19 cellular contexts compared by ENCODE assay signal in genomic region chr9:99398241-99398640, GRCh38.
DNase-seq lines count a peak whose midpoint lies in the region; ATAC-seq and TF ChIP-seq lines count a peak whose summit lies in the region.
"Had no signal": no experiment of that assay in that cellular context is flagged by ENCODE, and none has a peak within 500 bp of the region (broad histone marks: within the 10 kb centered on the region; RNA-seq: fewer than 3 reads in every experiment).

No MANE protein-coding gene starts in this region.

- H3K9me3 ChIP-seq in BLaER1: no peaks in the 10 kb centered on the region
- H3K9me3 ChIP-seq: A549, SJSA1 had no signal

- H3K27ac Mint-ChIP-seq in CD14-positive monocyte: no peak overlapping the region

- H3K27me3 Mint-ChIP-seq in CD14-positive monocyte (ENCODE audit: low read depth in 3 of 3): peaks cover 0 to 1% (median 0%) of the 10 kb centered on the region in 3 donors

- no peaks in the 10 kb centered on the region for H3K36me3 Mint-ChIP-seq in CD14-positive monocyte

- in situ Hi-C loops in GM13976 (cut with MboI; ENCODE audit: low sequenced_read_pairs, unreplicated experiment): no loop called here

- H3K36me3 ChIP-seq in BLaER1: no peaks in the 10 kb centered on the region
- H3K36me3 ChIP-seq: SJSA1 had no signal

- no peaks in the 10 kb centered on the region for H4K20me1 ChIP-seq in BLaER1

- peaks cover 0 to 4% (median 0%) of the 10 kb centered on the region in 7 donors for H3K9me3 Mint-ChIP-seq in CD14-positive monocyte

- no peaks in the 10 kb centered on the region for H3K4me1 Mint-ChIP-seq in CD14-positive monocyte

- intact Hi-C loops in CD14-positive monocyte (cut with micrococcal nuclease): no loop called here

- no peak overlapping the region for H3K4me3 Mint-ChIP-seq in CD14-positive monocyte

- peaks cover 25% of the 10 kb centered on the region for H3K4me1 ChIP-seq in BLaER1
- H3K4me1 ChIP-seq: A549 had no signal

- ATAC-seq in GM21515 (IDR thresholded peaks at IDR 0.05; ENCODE audit: unreplicated experiment): no peak
- ATAC-seq: A549, HepG2 had no signal

- no peak overlapping the region for H3K27ac ChIP-seq in BLaER1
- H3K27ac ChIP-seq: A549, RWPE1, SJSA1 had no signal

- peak; percentile 63 for DNase-seq in ELF-1 (ENCODE audit: low read depth, low spot score)
- DNase-seq in NCI-H524 treated with DMSO at 0.1 percent for 48 hours (lab: John Stamatoyannopoulos, UW): peak; percentile 16
- DNase-seq in fibroblast of the aortic adventitia (ENCODE audit: low read depth): peak; percentile 22
- DNase-seq in dermis blood vessel endothelial cell: no peak
- DNase-seq in GM13976 (ENCODE audit: low spot score): no peak
- no peak for DNase-seq in CD14-positive monocyte (ENCODE audit: low spot score)
- DNase-seq: C1 segment of cervical spinal cord, HCEC 1CT, MM.1S, NCI-H1105, NCI-H1694, NCI-H345, NCI-H526 treated with DMSO at 0.1 percent for 48 hours had no signal

- H3K4me2 ChIP-seq in BLaER1: peak overlapping the region; percentile 28
- H3K4me2 ChIP-seq: A549 had no signal

- no peaks in the 10 kb centered on the region for H3K27me3 ChIP-seq in BLaER1
- H3K27me3 ChIP-seq: SJSA1 had no signal

- TF ChIP-seq CTCF in fibroblast of the aortic adventitia (IDR thresholded peaks at IDR 0.05; ENCODE audit: insufficient read depth, low read length) (no peak), GM13976 (IDR thresholded peaks at IDR 0.05; ENCODE audit: borderline replicate concordance, control extremely low read depth, extremely low read depth, insufficient read depth, missing control alignments) (no peak), CD14-positive monocyte (IDR thresholded peaks at IDR 0.05) (no peak)

- no peak overlapping the region for H3K4me3 ChIP-seq in BLaER1
- no peak overlapping the region for H3K4me3 ChIP-seq in fibroblast of the aortic adventitia (ENCODE audit: low read depth, low read length)
- H3K4me3 ChIP-seq: A549, SJSA1 had no signal

- H3K9ac ChIP-seq in BLaER1: no peak overlapping the region

Comparison
In these comparisons a context has a peak if more than half of its experiments do, and no peak if none do; other contexts are left out.
1. DNase-seq: peak in ELF-1 (single experiment), NCI-H524 treated with DMSO at 0.1 percent for 48 hours (single experiment) and fibroblast of the aortic adventitia (single experiment); none in dermis blood vessel endothelial cell (single experiment), GM13976 (single experiment) and CD14-positive monocyte (single experiment).